16 cellular contexts compared by ENCODE assay signal in the genomic region with DNA sequence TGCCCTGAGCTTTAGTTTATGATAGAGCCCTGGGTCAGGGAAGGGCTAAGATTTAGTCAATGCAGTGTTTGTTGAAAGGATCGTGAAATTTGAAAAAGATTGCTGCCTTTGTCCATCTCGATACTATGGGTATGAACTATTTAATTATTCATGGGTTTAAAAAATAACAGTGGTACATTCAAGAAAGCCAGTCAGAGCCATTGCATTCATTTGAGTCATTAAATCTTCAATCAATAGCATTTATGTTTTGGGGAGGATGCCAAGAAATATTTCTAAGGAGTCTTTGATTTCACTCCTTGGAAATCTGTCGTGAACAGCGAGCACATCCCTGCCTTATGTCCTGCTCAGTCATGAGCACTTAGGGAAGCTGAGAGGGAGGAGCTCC. TPM values are rescaled to one million over a fixed set of nuclear protein-coding genes. Genes with fewer than 3 reads are reported as not detected.
A peak's percentile ranks its signal among the peaks of the same experiment; 100 is the strongest.
DNase-seq lines count a peak whose midpoint lies in the region; ATAC-seq and TF ChIP-seq lines count a peak whose summit lies in the region.
"Had no signal": no experiment of that assay in that cellular context is flagged by ENCODE, and none has a peak within 500 bp of the region (broad histone marks: within the 10 kb centered on the region; RNA-seq: fewer than 3 reads in every experiment).

No MANE protein-coding gene starts in this region.

- no peaks in the 10 kb centered on the region for H3K9me3 ChIP-seq in heart right ventricle
- H3K9me3 ChIP-seq in tibial nerve = no peaks in the 10 kb centered on the region
- H3K9me3 ChIP-seq: HAP-1 had no signal

- no peak for TF ChIP-seq POLR2A in tibial nerve (IDR thresholded peaks at IDR 0.05)

- H3K27ac ChIP-seq in heart right ventricle (peak overlapping the region in 9 of 10 donors; percentile 19 to 81 (median 66)), cingulate gyrus (ENCODE audit: low read depth, low read length) (peak overlapping the region; percentile 97), tibial nerve (peak overlapping the region in 3 of 4 donors; percentile 46 to 80 (median 65))
- H3K27ac ChIP-seq: C4-2B had no signal

- TF ChIP-seq EP300 in tibial nerve (IDR thresholded peaks at IDR 0.05) = no peak

- H3K4me3 ChIP-seq in heart right ventricle (no peak overlapping the region), tibial nerve (no peak overlapping the region)
- H3K4me3 ChIP-seq: HAP-1 had no signal

- H3K4me3 Mint-ChIP-seq in nephron = no peak overlapping the region

- no peak for DNase-seq in heart right ventricle
- no peak for DNase-seq in cardiac septum (ENCODE audit: low spot score)
- DNase-seq in tibial nerve (ENCODE audit: low spot score in 2 of 2) = no peak
- no peak for DNase-seq in NCI-H1092 (lab: John Stamatoyannopoulos, UW)
- DNase-seq: COR-L47, Karpas-422, NCI-H1417, NCI-H1930, NCI-H510A treated with DMSO at 0.1 percent for 48 hours, RPMI8226 had no signal

- peak overlapping the region in 2 of 3 experiments; percentile 64 to 77 for H3K27ac Mint-ChIP-seq in nephron

- 87% methylated on average over 4 of the region's 4 CpGs for WGBS in heart right ventricle, 2 donors
- WGBS in tibial nerve, 2 donors = 40 to 57% methylated on average over 4 of the region's 4 CpGs

- H3K4me1 ChIP-seq in heart right ventricle = peaks cover 0 to 44% (median 31%) of the 10 kb centered on the region in 9 donors
- peaks cover 0 to 43% (median 17%) of the 10 kb centered on the region in 4 donors for H3K4me1 ChIP-seq in tibial nerve
- H3K4me1 ChIP-seq: HAP-1 had no signal

- TF ChIP-seq CTCF in heart right ventricle (IDR thresholded peaks at IDR 0.05) (no peak), nephron (IDR thresholded peaks at IDR 0.05; ENCODE audit: unreplicated experiment in 3 of 3) (no peak), tibial nerve (IDR thresholded peaks at IDR 0.05) (no peak)

- H3K4me1 Mint-ChIP-seq in nephron = peaks cover 22% of the 10 kb centered on the region

- H3K36me3 ChIP-seq in heart right ventricle = peaks cover 3 to 100% (median 68%) of the 10 kb centered on the region in 9 donors
- peaks cover 0 to 94% (median 34%) of the 10 kb centered on the region in 3 donors for H3K36me3 ChIP-seq in tibial nerve

- no peaks in the 10 kb centered on the region for H3K9me3 Mint-ChIP-seq in nephron

- H3K27me3 ChIP-seq in heart right ventricle = no peaks in the 10 kb centered on the region
- no peaks in the 10 kb centered on the region for H3K27me3 ChIP-seq in tibial nerve

- H3K27me3 Mint-ChIP-seq in nephron (ENCODE audit: low read depth) = no peaks in the 10 kb centered on the region

- ATAC-seq in heart right ventricle = no peak
- no peak for ATAC-seq in GM18861 (IDR thresholded peaks at IDR 0.05; ENCODE audit: unreplicated experiment)
- ATAC-seq in HG03039 (IDR thresholded peaks at IDR 0.05; ENCODE audit: unreplicated experiment) = no peak

- intact Hi-C loops in heart right ventricle (cut with DNase I) = loop anchor here in 1 of 10 donors (10.0 kb wide), 1 partner anchor 285 kb away; no protein-coding TSS in a partner anchor
- intact Hi-C loops in cardiac septum (cut with DNase I) = loop anchor here (2.0 kb wide), 1 partner anchor 23 kb away; no protein-coding TSS in a partner anchor

- H3K36me3 Mint-ChIP-seq in nephron (ENCODE audit: low read depth) = peaks cover 88% of the 10 kb centered on the region

RNA-seq across cellular contexts. Expression of gene LRRTM2, which starts 54.4 kb away (rescaled TPM):
- under 1 TPM in 4 of 10 donors, not detected in 6; 0.07 to 0.49 (median 0.17) TPM for total RNA-seq in heart right ventricle
- under 1 TPM; 0.04 to 0.07 TPM for polyA plus RNA-seq in heart right ventricle
- not detected for total RNA-seq in cardiac septum
- total RNA-seq in tibial nerve = 1 to 10 TPM in 2 of 4 donors, under 1 TPM in 2; 0.20 to 3.7 (median 0.81) TPM
